1 cellular context compared by ENCODE assay signal in genomic region chr10:32329061-32329460, GRCh38.
TF ChIP-seq lines count a peak whose summit lies in the region.

No MANE protein-coding gene starts in this region.

TF ChIP-seq in GM23338, 12 proteins besides CTCF, POLR2A, EP300 and RAD21:
- TF ChIP-seq ZNF114 (CRISPR knock-in tag; IDR thresholded peaks at IDR 0.05) = no peak
- no peak for TF ChIP-seq POLR2AphosphoS5 (IDR thresholded peaks at IDR 0.05; ENCODE audit: low read depth)
- no peak for TF ChIP-seq JUNB (IDR thresholded peaks at IDR 0.05; ENCODE audit: unreplicated experiment)
- TF ChIP-seq ETS1 (IDR thresholded peaks at IDR 0.05) = no peak
- no peak for TF ChIP-seq ZNF331 (CRISPR knock-in tag; IDR thresholded peaks at IDR 0.05; ENCODE audit: low read depth)
- TF ChIP-seq EZH2 (IDR thresholded peaks at IDR 0.05; ENCODE audit: low read depth, unreplicated experiment) = no peak
